ENCODE assay signal across 8 cellular contexts in the genomic region with DNA sequence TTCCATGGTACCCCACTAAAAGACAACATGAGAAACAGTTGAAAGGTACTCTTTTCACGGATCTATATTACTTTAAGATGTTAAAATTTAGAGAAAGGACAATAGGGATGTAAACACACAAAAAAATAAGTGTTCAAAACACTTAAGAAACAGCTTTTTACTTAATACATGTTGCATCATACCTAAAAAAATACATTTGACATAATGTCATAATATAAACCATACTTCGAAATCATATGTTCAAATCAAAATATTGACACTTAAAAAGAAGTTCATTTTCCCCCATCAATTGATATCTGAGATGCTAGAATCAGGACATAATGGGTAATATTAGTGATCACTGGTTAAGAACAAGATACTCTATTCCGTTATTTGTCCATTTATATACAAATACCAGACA.
"Had no signal": no experiment of that assay in that cellular context is flagged by ENCODE, and none has a peak within 500 bp of the region (broad histone marks: within the 10 kb centered on the region; RNA-seq: fewer than 3 reads in every experiment).

No MANE protein-coding gene starts in this region.

- H2AFZ ChIP-seq: GM23338 had no signal

- H3K27ac ChIP-seq: KMS-11 had no signal

- DNase-seq: H9, HCEC 1CT, KBM-7 had no signal

- FAIRE-seq: H1, H54, HTR-8/SVneo had no signal

- H3K4me3 ChIP-seq: GM23338 had no signal

- H3K9ac ChIP-seq: KMS-11 had no signal

- ATAC-seq: GM23338 had no signal

- H3K4me2 ChIP-seq: GM23338, KMS-11 had no signal
